In genomic region chr14:50805396-50805795, GRCh38 we compare ENCODE assay signal across 18 cellular contexts. TPM values are rescaled to one million over a fixed set of nuclear protein-coding genes. Genes with fewer than 3 reads are reported as not detected.
DNase-seq lines count a peak whose midpoint lies in the region; ATAC-seq and TF ChIP-seq lines count a peak whose summit lies in the region.
"Had no signal": no experiment of that assay in that cellular context is flagged by ENCODE, and none has a peak within 500 bp of the region (broad histone marks: within the 10 kb centered on the region; RNA-seq: fewer than 3 reads in every experiment).

No MANE protein-coding gene starts in this region.

- H3F3A ChIP-seq in PC-3 (ENCODE audit: low read length, unreplicated experiment) = peaks cover 5% of the 10 kb centered on the region

- peaks cover 20% of the 10 kb centered on the region for H3K4me1 ChIP-seq in PC-3 (ENCODE audit: insufficient read depth, low read length)
- H3K4me1 ChIP-seq: Caco-2 had no signal

- POLR2A ChIA-PET in PC-3 (lab: Charles Lee; ENCODE audit: unreplicated experiment) = no interaction called here

- no peaks in the 10 kb centered on the region for H3K27me3 ChIP-seq in PC-3 (ENCODE audit: low read length)

- H3K9me3 ChIP-seq in PC-3 (ENCODE audit: low read length) = no peaks in the 10 kb centered on the region
- H3K9me3 ChIP-seq: Caco-2 had no signal

- DNase-seq in G401 (ENCODE audit: low spot score) (peak; percentile 67), PC-3 (no peak), memory B cell (ENCODE audit: low spot score in 2 of 2) (no peak), SIG-M5 treated with dmso at 0.1 percent for 504 hours (lab: John Stamatoyannopoulos, UW; ENCODE audit: unreplicated experiment) (no peak), HPDE6-E6E7 (ENCODE audit: extremely low spot score) (no peak)
- DNase-seq: AML-193, Caco-2, MV-4-11, NCI-H1694 treated with DMSO at 0.1 percent for 48 hours, NCI-H2107, NCI-H226, SIG-M5 had no signal

- H3K79me2 ChIP-seq in PC-3 (ENCODE audit: low read length) = no peaks in the 10 kb centered on the region

- H3K9me3 Mint-ChIP-seq in memory B cell = no peaks in the 10 kb centered on the region
- H3K9me3 Mint-ChIP-seq in stimulated activated memory B cell treated with anti-CD40 and anti-IgM and Interleukin-4, amounts not matched to agents 10 μg/mL and 1 μg/mL and 100 μg/mL, for 72 hours = no peaks in the 10 kb centered on the region

- no peak overlapping the region for H3K4me3 ChIP-seq in PC-3 (ENCODE audit: low read length)
- H3K4me3 ChIP-seq: GM12878 had no signal

- in situ Hi-C loops in G401 (cut with HindIII; ENCODE audit: low sequenced_read_pairs) = no loop called here

- H3K36me3 ChIP-seq in PC-3 (ENCODE audit: low read depth, low read length) = peaks cover 9% of the 10 kb centered on the region

- no peak overlapping the region for H3K4me2 ChIP-seq in PC-3 (ENCODE audit: low read length)
- H3K4me2 ChIP-seq: KMS-11 had no signal

- H3K4me1 Mint-ChIP-seq in memory B cell = peaks cover 3% of the 10 kb centered on the region
- peaks cover 29% of the 10 kb centered on the region for H3K4me1 Mint-ChIP-seq in stimulated activated memory B cell treated with anti-CD40 and anti-IgM and Interleukin-4, amounts not matched to agents 10 μg/mL and 1 μg/mL and 100 μg/mL, for 72 hours

- no peaks in the 10 kb centered on the region for H4K20me1 ChIP-seq in PC-3 (ENCODE audit: low read length)

- TF ChIP-seq CTCF in PC-3 (conservative IDR thresholded peaks at IDR 0.05; ENCODE audit: low read depth, low read length) = no peak

- peak overlapping the region; percentile 78 for H3K27ac Mint-ChIP-seq in memory B cell
- peak overlapping the region; percentile 57 for H3K27ac Mint-ChIP-seq in stimulated activated memory B cell treated with anti-CD40 and anti-IgM and Interleukin-4, amounts not matched to agents 10 μg/mL and 1 μg/mL and 100 μg/mL, for 72 hours

- peaks cover 17% of the 10 kb centered on the region for H3K36me3 Mint-ChIP-seq in memory B cell
- H3K36me3 Mint-ChIP-seq in stimulated activated memory B cell treated with anti-CD40 and anti-IgM and Interleukin-4, amounts not matched to agents 10 μg/mL and 1 μg/mL and 100 μg/mL, for 72 hours = peaks cover 34% of the 10 kb centered on the region

- ATAC-seq in PC-3 (no peak), memory B cell (ENCODE audit: low read depth) (no peak), HG03095 (IDR thresholded peaks at IDR 0.05; ENCODE audit: unreplicated experiment) (no peak)
- ATAC-seq in stimulated activated memory B cell treated with anti-CD40 and anti-IgM and Interleukin-4, amounts not matched to agents 10 μg/mL and 1 μg/mL and 100 μg/mL, for 72 hours = no peak
- ATAC-seq: GM12878, HepG2 had no signal

- H3K27me3 Mint-ChIP-seq in memory B cell = no peaks in the 10 kb centered on the region
- H3K27me3 Mint-ChIP-seq in stimulated activated memory B cell treated with anti-CD40 and anti-IgM and Interleukin-4, amounts not matched to agents 10 μg/mL and 1 μg/mL and 100 μg/mL, for 72 hours = no peaks in the 10 kb centered on the region

- H3K27ac ChIP-seq in PC-3 (ENCODE audit: low read length) = no peak overlapping the region
- H3K27ac ChIP-seq: KMS-11, RWPE1 had no signal

- no peak overlapping the region for H3K9ac ChIP-seq in PC-3 (ENCODE audit: low read length)
- H3K9ac ChIP-seq: KMS-11 had no signal

- no peak overlapping the region for H2AFZ ChIP-seq in PC-3 (ENCODE audit: low read length)

- intact Hi-C loops in PC-3 (cut with micrococcal nuclease) = no loop called here

- H3K9me2 ChIP-seq in PC-3 (replicated peaks; ENCODE audit: low read length) = no peaks in the 10 kb centered on the region

- CTCF ChIA-PET in PC-3 (lab: Charles Lee) = interaction anchor here (0.6 kb wide), 1 partner anchor 18 kb away, joined by 3 read pairs; no protein-coding TSS in a partner anchor

- BruUV-seq in PC-3 (replicated peaks; lab: Mats Ljungman, UMichigan) = TSS peak; percentile 14

- H3K4me3 Mint-ChIP-seq in memory B cell = no peak overlapping the region
- no peak overlapping the region for H3K4me3 Mint-ChIP-seq in stimulated activated memory B cell treated with anti-CD40 and anti-IgM and Interleukin-4, amounts not matched to agents 10 μg/mL and 1 μg/mL and 100 μg/mL, for 72 hours

RNA-seq across cellular contexts. Expression of gene NIN, which starts 25.6 kb away (rescaled TPM):
- 0.37 and 3.6 TPM in 2 replicates for total RNA-seq in G401 (2014; rRNA removed; shearing (Covaris generic))
- 34.3 and 40.1 TPM in 2 replicates for total RNA-seq in PC-3 (2014; rRNA removed)
